ENCODE assay signal across 9 cellular contexts in the genomic region with DNA sequence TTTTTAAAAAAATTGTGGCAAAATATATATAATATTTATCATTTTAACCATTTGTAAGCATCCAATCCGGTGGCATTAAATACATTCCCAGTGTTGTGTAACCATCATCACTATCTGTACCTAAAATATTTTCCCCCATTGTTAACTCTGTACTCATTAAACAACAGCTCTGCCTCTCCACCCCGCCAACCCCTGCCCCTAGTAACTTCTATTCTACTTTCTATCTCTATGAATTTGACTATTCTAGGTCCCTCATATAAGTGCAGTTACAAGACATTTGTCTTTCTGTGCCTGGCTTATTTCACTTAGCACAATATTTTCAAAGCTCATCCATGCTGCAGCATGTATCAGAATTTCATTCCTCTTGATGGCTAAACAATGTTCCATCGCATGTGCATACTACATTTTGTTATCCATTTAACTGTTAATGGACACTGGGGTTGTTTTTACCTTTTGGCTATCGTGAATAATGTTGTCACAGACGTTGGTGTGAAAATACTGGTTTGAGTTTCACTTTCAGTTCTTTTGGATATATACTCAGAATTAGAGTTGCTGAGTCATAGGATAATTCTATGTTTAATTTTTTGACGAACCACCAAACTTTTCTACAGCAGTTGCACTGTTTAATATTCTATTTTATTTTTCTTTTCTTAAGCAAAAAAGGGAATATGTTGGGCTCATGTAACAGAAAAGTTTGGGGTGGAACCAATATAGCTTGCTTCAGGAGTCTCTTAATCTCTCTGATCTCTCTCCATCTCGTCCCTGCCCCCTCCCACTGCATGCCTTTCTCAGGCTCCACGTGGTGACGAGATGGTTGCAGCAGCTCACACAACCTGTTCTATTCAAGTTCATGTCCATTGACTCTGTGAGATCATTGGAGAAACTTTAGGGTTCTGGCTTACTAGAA. TPM values are rescaled to one million over a fixed set of nuclear protein-coding genes. Genes with fewer than 3 reads are reported as not detected.
DNase-seq lines count a peak whose midpoint lies in the region; ATAC-seq and TF ChIP-seq lines count a peak whose summit lies in the region.
"Had no signal": no experiment of that assay in that cellular context is flagged by ENCODE, and none has a peak within 500 bp of the region (broad histone marks: within the 10 kb centered on the region; RNA-seq: fewer than 3 reads in every experiment).

No MANE protein-coding gene starts in this region.

- H3K27me3 ChIP-seq in spleen (replicated peaks in 1 of 7): peaks cover 0 to 3% (median 0%) of the 10 kb centered on the region in 7 donors
- H3K27me3 ChIP-seq: hepatocyte had no signal

- peaks cover 0 to 14% (median 11%) of the 10 kb centered on the region in 6 donors for H3K4me1 ChIP-seq in spleen

- intact Hi-C loops in spleen (cut with DNase I; ENCODE audit: low total_unique reads): no loop called here

- H3K4me1 Mint-ChIP-seq in activated naive CD8-positive, alpha-beta T cell treated with anti-CD3 and anti-CD28 coated beads for 36 hours: peaks cover 21% of the 10 kb centered on the region

- H3K9me3 Mint-ChIP-seq in activated naive CD8-positive, alpha-beta T cell treated with anti-CD3 and anti-CD28 coated beads for 36 hours: no peaks in the 10 kb centered on the region

- H3K27ac Mint-ChIP-seq in activated naive CD8-positive, alpha-beta T cell treated with anti-CD3 and anti-CD28 coated beads for 36 hours: peak overlapping the region; percentile 27

- no peaks in the 10 kb centered on the region for H3K9me3 ChIP-seq in spleen

- peak; percentile 46 for ATAC-seq in GM18909 (IDR thresholded peaks at IDR 0.05; ENCODE audit: poor library complexity, unreplicated experiment)
- ATAC-seq in HG03442 (IDR thresholded peaks at IDR 0.05; ENCODE audit: unreplicated experiment): peak; percentile 30
- ATAC-seq in HG03135 (IDR thresholded peaks at IDR 0.05; ENCODE audit: unreplicated experiment): no peak

- WGBS in spleen, 5 donors: 35 to 46% (median 37%) methylated on average over 9 of the region's 9 CpGs

- no peak overlapping the region for H3K4me3 Mint-ChIP-seq in activated naive CD8-positive, alpha-beta T cell treated with anti-CD3 and anti-CD28 coated beads for 36 hours

- H3K27ac ChIP-seq in spleen: peak overlapping the region in 2 of 8 donors; percentile 16 to 38
- H3K27ac ChIP-seq: hepatocyte had no signal

- no peaks in the 10 kb centered on the region for H3K27me3 Mint-ChIP-seq in activated naive CD8-positive, alpha-beta T cell treated with anti-CD3 and anti-CD28 coated beads for 36 hours

- TF ChIP-seq CTCF in spleen (IDR thresholded peaks at IDR 0.05 in 8 of 11, conservative IDR thresholded peaks at IDR 0.05 in 3 of 11): no peak

- H3K36me3 ChIP-seq in spleen: no peaks in the 10 kb centered on the region

- DNase-seq in activated naive CD8-positive, alpha-beta T cell treated with anti-CD3 and anti-CD28 coated beads for 36 hours: peak; percentile 21
- DNase-seq in stimulated activated CD4-positive, alpha-beta T cell treated with anti-CD3 and anti-CD28 coated beads, Interleukin-2, amount 100 ng/mL, for 4 hours (ENCODE audit: low read depth): peak; percentile 35
- DNase-seq in cortex of kidney (lab: John Stamatoyannopoulos, UW) (no peak), NCI-H345 (lab: John Stamatoyannopoulos, UW) (no peak), spleen (no peak)

- peak overlapping the region in 1 of 8 donors; percentile 30 for H3K4me3 ChIP-seq in spleen
- H3K4me3 ChIP-seq: hepatocyte had no signal

- H3K36me3 Mint-ChIP-seq in activated naive CD8-positive, alpha-beta T cell treated with anti-CD3 and anti-CD28 coated beads for 36 hours: no peaks in the 10 kb centered on the region

- no peak for TF ChIP-seq POLR2A in spleen (IDR thresholded peaks at IDR 0.05)

RNA-seq across cellular contexts. Expression of a gene that starts 25.2 kb away (rescaled TPM):
- 10 to 100 TPM; 11.5 to 13.2 TPM for total RNA-seq in activated naive CD8-positive, alpha-beta T cell treated with anti-CD3 and anti-CD28 coated beads for 36 hours
- 10 to 100 TPM; 14.0 to 28.6 (median 14.8) TPM for total RNA-seq in spleen
- 10 to 100 TPM in 1 of 3 donors, 1 to 10 TPM in 2; 5.3 to 15.9 (median 8.1) TPM for polyA plus RNA-seq in spleen

RNA-seq across cellular contexts. Expression of a gene that starts 28.7 kb away (rescaled TPM):
- under 1 TPM; 0.66 to 0.78 TPM for total RNA-seq in activated naive CD8-positive, alpha-beta T cell treated with anti-CD3 and anti-CD28 coated beads for 36 hours
- 1 to 10 TPM in 5 of 7 donors, under 1 TPM in 2; 0.93 to 1.9 (median 1.3) TPM for total RNA-seq in spleen
- 1 to 10 TPM; 1.1 to 1.8 (median 1.1) TPM for polyA plus RNA-seq in spleen

Comparison
In these comparisons a context has a peak if more than half of its experiments do, and no peak if none do; other contexts are left out.
1. DNase-seq: peak in activated naive CD8-positive, alpha-beta T cell treated with anti-CD3 and anti-CD28 coated beads for 36 hours (single experiment) and stimulated activated CD4-positive, alpha-beta T cell treated with anti-CD3 and anti-CD28 coated beads, Interleukin-2, amount 100 ng/mL, for 4 hours (single experiment); none in cortex of kidney (single experiment), NCI-H345 (single experiment) and spleen (single experiment).